15 cellular contexts compared by ENCODE assay signal in genomic region chr2:216621292-216621691, GRCh38. TPM values are rescaled to one million over a fixed set of nuclear protein-coding genes. Genes with fewer than 3 reads are reported as not detected.
A peak's percentile ranks its signal among the peaks of the same experiment; 100 is the strongest.
DNase-seq lines count a peak whose midpoint lies in the region; ATAC-seq, FAIRE-seq and TF ChIP-seq lines count a peak whose summit lies in the region.
"Had no signal": no experiment of that assay in that cellular context is flagged by ENCODE, and none has a peak within 500 bp of the region (broad histone marks: within the 10 kb centered on the region; RNA-seq: fewer than 3 reads in every experiment).

No MANE protein-coding gene starts in this region.

- H3K27ac Mint-ChIP-seq in activated T-cell treated with anti-CD3 and anti-CD28 coated beads, Interleukin-2, amount 50 U/mL, for 72 hours, result no peak overlapping the region
- H3K27ac Mint-ChIP-seq: activated naive CD4-positive, alpha-beta T cell treated with anti-CD3 and anti-CD28 coated beads, Interleukin-2, amount 50 U/mL, for 24 hours; H9 had no signal

- TF ChIP-seq EP300 in HepG2 (IDR thresholded peaks at IDR 0.05; ENCODE audit: low read depth in 2 of 2, low read length in 2 of 2) (no peak), HepG2 (CRISPR knock-in tag; IDR thresholded peaks at IDR 0.05; ENCODE audit: borderline replicate concordance) (no peak)

- H3K4me1 ChIP-seq in liver (ENCODE audit: control insufficient read depth in 4 of 4, insufficient read depth in 4 of 4, low read length in 3 of 4) (peaks cover 8 to 28% (median 18%) of the 10 kb centered on the region in 4 donors), HepG2 (ENCODE audit: insufficient read depth, low read length) (peaks cover 31% of the 10 kb centered on the region), aorta (ENCODE audit: control insufficient read depth in 1 of 2, insufficient read depth in 2 of 2, low read length in 2 of 2) (peaks cover 0 to 4% of the 10 kb centered on the region in 2 donors)

- H3K4me1 Mint-ChIP-seq in activated T-cell treated with anti-CD3 and anti-CD28 coated beads, Interleukin-2, amount 50 U/mL, for 72 hours (ENCODE audit: low read depth), result peaks cover 13% of the 10 kb centered on the region
- H3K4me1 Mint-ChIP-seq: activated naive CD4-positive, alpha-beta T cell treated with anti-CD3 and anti-CD28 coated beads, Interleukin-2, amount 50 U/mL, for 24 hours had no signal

- no peak for TF ChIP-seq POLR2A in HepG2 (IDR thresholded peaks at IDR 0.05; ENCODE audit: insufficient read depth in 1 of 2, low read depth in 2 of 2, low read length in 2 of 2)

- H3K27ac ChIP-seq in liver (ENCODE audit: low read depth in 1 of 2, low read length in 2 of 2) (no peak overlapping the region), HepG2 (ENCODE audit: extremely low read length, insufficient read depth, low read length) (no peak overlapping the region), aorta (ENCODE audit: low read depth in 1 of 2, low read length in 2 of 2) (peak overlapping the region; percentile 90 to 97)
- H3K27ac ChIP-seq: RWPE1 had no signal

- TF ChIP-seq RAD21 in liver (IDR thresholded peaks at IDR 0.05), result no peak
- no peak for TF ChIP-seq RAD21 in HepG2 (CRISPR knock-in tag; IDR thresholded peaks at IDR 0.05)

- no peaks in the 10 kb centered on the region for H3K79me2 ChIP-seq in HepG2 (ENCODE audit: insufficient read depth, low read length)

- in situ Hi-C loops in HepG2 (cut with HindIII; ENCODE audit: extremely low pct_ligation_motif_present, low pct_unique_long_range_greater_than_20kb), result no loop called here

- BruUV-seq in HepG2 (replicated peaks; lab: Mats Ljungman, UMichigan), result no TSS peak

- no peaks in the 10 kb centered on the region for H3K27me3 Mint-ChIP-seq in activated T-cell treated with anti-CD3 and anti-CD28 coated beads, Interleukin-2, amount 50 U/mL, for 72 hours (ENCODE audit: low read depth)
- H3K27me3 Mint-ChIP-seq: activated naive CD4-positive, alpha-beta T cell treated with anti-CD3 and anti-CD28 coated beads, Interleukin-2, amount 50 U/mL, for 24 hours had no signal

- H3K9me3 ChIP-seq in liver (ENCODE audit: control insufficient read depth in 4 of 4, low read length in 3 of 4) (peaks cover 0 to 2% (median 0%) of the 10 kb centered on the region in 4 donors), HepG2 (ENCODE audit: low read length) (no peaks in the 10 kb centered on the region), aorta (ENCODE audit: control insufficient read depth, low read length) (no peaks in the 10 kb centered on the region)
- H3K9me3 ChIP-seq: ovary had no signal

- H3K4me3 ChIP-seq in liver (ENCODE audit: low read depth in 1 of 3, low read length in 3 of 3), result no peak overlapping the region
- no peak overlapping the region for H3K4me3 ChIP-seq in HepG2 (replicated peaks in 1 of 3; ENCODE audit: insufficient read depth in 1 of 3, low read depth in 2 of 3, low read length in 3 of 3)
- H3K4me3 ChIP-seq in aorta (ENCODE audit: low read length in 2 of 2), result no peak overlapping the region
- H3K4me3 ChIP-seq: ovary had no signal

- no peak overlapping the region for H3K4me2 ChIP-seq in HepG2 (ENCODE audit: low read depth, low read length)

- 56% methylated on average over 4 of the region's 4 CpGs for WGBS in liver
- WGBS in HepG2 (ENCODE audit: low lambda C conversion rate), result 51% methylated on average over 4 of the region's 4 CpGs
- 2 to 4% methylated on average over 4 of the region's 4 CpGs for WGBS in aorta, 2 donors

- no peak for ATAC-seq in HepG2
- peak; percentile 55 for ATAC-seq in left colon
- peak; percentile 62 for ATAC-seq in aorta (ENCODE audit: low FRiP score)
- no peak for ATAC-seq in activated T-cell treated with anti-CD3 and anti-CD28 coated beads, Interleukin-2, amount 50 U/mL, for 72 hours (replicated peaks in 1 of 2)
- no peak for ATAC-seq in HG02642 (IDR thresholded peaks at IDR 0.05; ENCODE audit: poor library complexity, unreplicated experiment)
- ATAC-seq in GM19023 (IDR thresholded peaks at IDR 0.05; ENCODE audit: unreplicated experiment), result no peak

- no peaks in the 10 kb centered on the region for H4K20me1 ChIP-seq in HepG2 (ENCODE audit: insufficient read depth, low read length)

- intact Hi-C loops in HepG2 (cut with micrococcal nuclease; ENCODE audit: unreplicated experiment) (no loop called here), left colon (cut with DNase I, micrococcal nuclease) (no loop called here), aorta (cut with DNase I) (loop anchor here in 1 of 2 donors (2.0 kb wide), 1 partner anchor 48 kb away; no protein-coding TSS in a partner anchor)

- POLR2A ChIA-PET in HepG2 (lab: Yijun Ruan, JAX), result no interaction called here

- no peaks in the 10 kb centered on the region for H3K9me3 Mint-ChIP-seq in activated T-cell treated with anti-CD3 and anti-CD28 coated beads, Interleukin-2, amount 50 U/mL, for 72 hours
- H3K9me3 Mint-ChIP-seq: activated naive CD4-positive, alpha-beta T cell treated with anti-CD3 and anti-CD28 coated beads, Interleukin-2, amount 50 U/mL, for 24 hours; H9 had no signal

- H3K36me3 Mint-ChIP-seq in activated T-cell treated with anti-CD3 and anti-CD28 coated beads, Interleukin-2, amount 50 U/mL, for 72 hours (ENCODE audit: insufficient read depth in 2 of 2), result no peaks in the 10 kb centered on the region
- H3K36me3 Mint-ChIP-seq: activated naive CD4-positive, alpha-beta T cell treated with anti-CD3 and anti-CD28 coated beads, Interleukin-2, amount 50 U/mL, for 24 hours had no signal

- H3K36me3 ChIP-seq in liver (ENCODE audit: control insufficient read depth in 4 of 4, insufficient read depth in 3 of 4, low read depth in 1 of 4, low read length in 3 of 4) (no peaks in the 10 kb centered on the region), HepG2 (replicated peaks in 1 of 2; ENCODE audit: control insufficient read depth in 1 of 2, insufficient read depth in 2 of 2, low read length in 2 of 2) (no peaks in the 10 kb centered on the region), aorta (ENCODE audit: control insufficient read depth in 1 of 2, insufficient read depth in 2 of 2, low read length in 1 of 2) (no peaks in the 10 kb centered on the region)
- H3K36me3 ChIP-seq: ovary had no signal

- no peak overlapping the region for H3K4me3 Mint-ChIP-seq in activated T-cell treated with anti-CD3 and anti-CD28 coated beads, Interleukin-2, amount 50 U/mL, for 72 hours
- H3K4me3 Mint-ChIP-seq: activated naive CD4-positive, alpha-beta T cell treated with anti-CD3 and anti-CD28 coated beads, Interleukin-2, amount 50 U/mL, for 24 hours had no signal

- FAIRE-seq in HepG2 (lab: Jason Lieb, UNC), result no peak
- FAIRE-seq: bronchial epithelial cell had no signal

- DNase-seq in HepG2 (ENCODE audit: low spot score) (no peak), NCI-H526 treated with DMSO at 0.1 percent for 48 hours (lab: John Stamatoyannopoulos, UW) (peak; percentile 53), left colon (no peak), aorta (no peak)
- DNase-seq in activated T-cell treated with anti-CD3 and anti-CD28 coated beads, Interleukin-2, amount 50 U/mL, for 72 hours, result no peak
- DNase-seq: effector CD4-positive, alpha-beta T cell; H9; T-helper 2 cell had no signal

- CTCF ChIA-PET in HepG2 (lab: Yijun Ruan, JAX; ENCODE audit: low intra/inter-chr PET ratio, low total read pairs), result no interaction called here

- TF ChIP-seq CTCF in liver (IDR thresholded peaks at IDR 0.05; ENCODE audit: low read depth, low read length, missing input control), result no peak
- TF ChIP-seq CTCF in HepG2 (CRISPR knock-in tag; IDR thresholded peaks at IDR 0.05), result no peak

- H3K9ac ChIP-seq in liver (ENCODE audit: low read depth in 1 of 2, low read length in 2 of 2), result no peak overlapping the region
- H3K9ac ChIP-seq in HepG2 (ENCODE audit: insufficient read depth, low read depth, low read length), result no peak overlapping the region

- no peak overlapping the region for H2AFZ ChIP-seq in HepG2 (ENCODE audit: low read length)

- H3K27me3 ChIP-seq in liver (ENCODE audit: control insufficient read depth in 4 of 4, insufficient read depth in 4 of 4, low read length in 3 of 4) (no peaks in the 10 kb centered on the region), HepG2 (ENCODE audit: control insufficient read depth in 1 of 2, insufficient read depth in 2 of 2, low read length in 2 of 2) (peaks cover 2 to 30% of the 10 kb centered on the region in 2 experiments; a peak in 4 of 5 replicates), aorta (ENCODE audit: control insufficient read depth in 1 of 2, insufficient read depth in 2 of 2, low read length in 1 of 2) (no peaks in the 10 kb centered on the region)
- H3K27me3 ChIP-seq: ovary had no signal

TF ChIP-seq in HepG2, 621 proteins besides CTCF, POLR2A, EP300 and RAD21 (continues in another document):
- no peak for TF ChIP-seq HHEX (CRISPR knock-in tag; IDR thresholded peaks at IDR 0.05)
- TF ChIP-seq ZNF496 (CRISPR knock-in tag; IDR thresholded peaks at IDR 0.05; ENCODE audit: insufficient replicate concordance), result no peak

RNA-seq across cellular contexts. Expression of gene IGFBP2, which starts 11.9 kb away (rescaled TPM):
- total RNA-seq in liver (100 to 1,000 TPM in 1 of 2 donors, 10 to 100 TPM in 1; 88.8 to 242 TPM), HepG2 (2016; rRNA removed; fragmentation: Illumina TruSeq; extraction: Trizol) (0.45 and 2.0 TPM in 2 replicates), left colon (100 to 1,000 TPM; 120 to 143 TPM), aorta (100 to 1,000 TPM; 657 to 663 TPM)
- polyA plus RNA-seq in liver (1,000 to 10,000 TPM in 1 of 2 donors, 100 to 1,000 TPM in 1; 462 to 1,119 TPM), HepG2 (2011; rRNA removed) (5.8 and 11.4 TPM in 2 replicates), aorta (1,000 to 10,000 TPM in 1 of 2 donors, 100 to 1,000 TPM in 1; 869 to 1,436 TPM)
- total RNA-seq in HepG2 (2016; cell fraction: cytosol; rRNA removed; fragmentation: Illumina TruSeq; extraction: Trizol; ENCODE audit: low read depth), result 0.79 and 0.81 TPM in 2 replicates
- 0.83 and 1.8 TPM in 2 replicates for total RNA-seq in HepG2 (2016; cell fraction: insoluble cytoplasmic fraction; rRNA removed; fragmentation: Illumina TruSeq; extraction: Trizol)
- total RNA-seq in HepG2 (2016; cell fraction: membrane; rRNA removed; fragmentation: Illumina TruSeq; extraction: Trizol), result 0.68 and 1.4 TPM in 2 replicates
- 1.2 and 2.0 TPM in 2 replicates for total RNA-seq in HepG2 (2016; cell fraction: nucleus; rRNA removed; fragmentation: Illumina TruSeq; extraction: Trizol)
- polyA plus RNA-seq in HepG2 (2011; cell fraction: cytosol; rRNA removed), result 8.5 and 9.3 TPM in 2 replicates
- 3.3 and 6.4 TPM in 2 replicates for polyA plus RNA-seq in HepG2 (2011; cell fraction: nucleus; rRNA removed)
- 18.9 and 24.8 TPM in 2 replicates for polyA plus RNA-seq in HepG2 (2012)
- 0.59 and 1.1 TPM in 2 replicates for polyA plus RNA-seq in HepG2 (2016; cell fraction: cytosol; fragmentation: Illumina TruSeq; extraction: Trizol; ENCODE audit: low read depth)
- polyA plus RNA-seq in HepG2 (2016; cell fraction: insoluble cytoplasmic fraction; fragmentation: Illumina TruSeq; extraction: Trizol; ENCODE audit: low read depth), result 0.91 and 1.3 TPM in 2 replicates
- 1.1 and 1.2 TPM in 2 replicates for polyA plus RNA-seq in HepG2 (2016; cell fraction: membrane; fragmentation: Illumina TruSeq; extraction: Trizol; ENCODE audit: low read depth)
- 3.8 and 3.9 TPM in 2 replicates for polyA plus RNA-seq in HepG2 (2016; cell fraction: nucleus; fragmentation: Illumina TruSeq; extraction: Trizol; ENCODE audit: insufficient read depth, low read depth)
- 0.19 and 1.9 TPM in 2 replicates for polyA minus RNA-seq in HepG2 (2011; rRNA and poly(A)+ RNA removed; ENCODE audit: low replicate concordance)
- 1.7 and 3.2 TPM in 2 replicates for polyA minus RNA-seq in HepG2 (2011; cell fraction: cytosol; rRNA and poly(A)+ RNA removed)
- polyA minus RNA-seq in HepG2 (2011; cell fraction: nucleus; rRNA and poly(A)+ RNA removed), result 0.52 and 0.99 TPM in 2 replicates
- 1 to 10 TPM; 3.6 to 7.4 TPM for total RNA-seq in activated T-cell treated with anti-CD3 and anti-CD28 coated beads, Interleukin-2, amount 50 U/mL, for 72 hours

Comparison
In these comparisons a context has a peak if more than half of its experiments do, and no peak if none do; other contexts are left out.
1. RNA of gene IGFBP2, which starts 11.9 kb away (total RNA-seq): 657 to 663 TPM in aorta, 88.8 to 242 TPM in liver and 120 to 143 TPM in left colon; 3.6 to 7.4 TPM in activated T-cell treated with anti-CD3 and anti-CD28 coated beads, Interleukin-2, amount 50 U/mL, for 72 hours and 0.45 to 2.0 TPM in HepG2; every median in the first group is over 10 times any median in the second.
2. H3K27ac ChIP-seq: peak in aorta (2 of 2); none in liver (0 of 2) and HepG2 (single experiment).
3. ATAC-seq: peak in left colon (single experiment) and aorta (single experiment); none in HepG2 (single experiment), activated T-cell treated with anti-CD3 and anti-CD28 coated beads, Interleukin-2, amount 50 U/mL, for 72 hours (0 of 2), HG02642 (single experiment) and GM19023 (single experiment).